In the genomic region with DNA sequence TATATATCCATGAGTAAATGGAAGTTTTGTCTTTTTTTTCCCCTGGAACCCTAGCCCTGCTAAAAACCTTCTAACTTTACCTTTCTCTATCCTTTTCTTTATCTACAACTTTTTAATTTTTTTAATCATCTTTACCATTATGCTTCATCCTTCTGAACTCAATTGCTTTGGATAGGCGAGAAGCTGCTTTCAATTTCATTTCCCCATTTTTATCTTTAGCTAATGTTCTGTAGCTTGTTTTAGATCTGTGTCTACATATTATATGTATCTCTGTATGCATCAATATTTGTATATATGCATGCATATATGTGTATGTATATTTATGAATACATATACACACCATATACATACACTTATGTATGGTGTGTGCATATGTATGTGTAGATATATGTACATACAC, we compare ENCODE assay signal across 11 cellular contexts. TPM values are rescaled to one million over a fixed set of nuclear protein-coding genes. Genes with fewer than 3 reads are reported as not detected.
DNase-seq lines count a peak whose midpoint lies in the region; ATAC-seq and TF ChIP-seq lines count a peak whose summit lies in the region.
"Had no signal": no experiment of that assay in that cellular context is flagged by ENCODE, and none has a peak within 500 bp of the region (broad histone marks: within the 10 kb centered on the region; RNA-seq: fewer than 3 reads in every experiment).

No MANE protein-coding gene starts in this region.

- DNase-seq in activated CD8-positive, alpha-beta memory T cell treated with anti-CD3 and anti-CD28 coated beads, Interleukin-2, amount 10 ng/mL, durations not matched to agents 7 days and 5 days, result no peak
- no peak for DNase-seq in activated CD8-positive, alpha-beta memory T cell treated with anti-CD3 and anti-CD28 coated beads, Interleukin-2, amount 50 U/mL, for 4 hours
- DNase-seq in NOMO-1 treated with dmso at 0.1 percent for 144 hours (lab: John Stamatoyannopoulos, UW; ENCODE audit: unreplicated experiment) (peak; percentile 14), heart left ventricle (no peak), coronary artery (ENCODE audit: low spot score) (no peak), NCI-H226 (no peak)
- no peak for DNase-seq in natural killer cell treated with Interleukin-12 subunit alpha and Interleukin-12 subunit beta and Interleukin-15 and Interleukin-18, amount 100 ng/mL, for 72 hours (ENCODE audit: low spot score)
- DNase-seq: H9; stimulated activated naive CD4-positive, alpha-beta T cell treated with Interleukin-2 at 50 U/mL for 16 hours had no signal

- H3K9me3 ChIP-seq in heart left ventricle, result no peaks in the 10 kb centered on the region

- no peak overlapping the region for H3K4me3 ChIP-seq in heart left ventricle
- no peak overlapping the region for H3K4me3 ChIP-seq in coronary artery

- CTCF ChIA-PET in activated CD8-positive, alpha-beta memory T cell treated with anti-CD3 and anti-CD28 coated beads, Interleukin-2, amount 10 ng/mL, durations not matched to agents 7 days and 5 days (lab: Charles Lee), result interaction anchor here (1.3 to 1.9 kb wide), 2 partner anchors 10 to 176 kb away, joined by 3 to 6 read pairs; no protein-coding TSS in a partner anchor

- peaks cover 79% of the 10 kb centered on the region for H3K36me3 Mint-ChIP-seq in activated CD8-positive, alpha-beta memory T cell treated with anti-CD3 and anti-CD28 coated beads, Interleukin-2, amount 10 ng/mL, durations not matched to agents 7 days and 5 days
- peaks cover 56% of the 10 kb centered on the region for H3K36me3 Mint-ChIP-seq in natural killer cell treated with Interleukin-12 subunit alpha and Interleukin-12 subunit beta and Interleukin-15 and Interleukin-18, amount 100 ng/mL, for 72 hours

- no peaks in the 10 kb centered on the region for H3K27me3 Mint-ChIP-seq in activated CD8-positive, alpha-beta memory T cell treated with anti-CD3 and anti-CD28 coated beads, Interleukin-2, amount 10 ng/mL, durations not matched to agents 7 days and 5 days
- H3K27me3 Mint-ChIP-seq in natural killer cell treated with Interleukin-12 subunit alpha and Interleukin-12 subunit beta and Interleukin-15 and Interleukin-18, amount 100 ng/mL, for 72 hours, result no peaks in the 10 kb centered on the region

- peak overlapping the region; percentile 6 for H3K4me3 Mint-ChIP-seq in activated CD8-positive, alpha-beta memory T cell treated with anti-CD3 and anti-CD28 coated beads, Interleukin-2, amount 10 ng/mL, durations not matched to agents 7 days and 5 days
- H3K4me3 Mint-ChIP-seq in natural killer cell treated with Interleukin-12 subunit alpha and Interleukin-12 subunit beta and Interleukin-15 and Interleukin-18, amount 100 ng/mL, for 72 hours, result peak overlapping the region; percentile 59
- H3K4me3 Mint-ChIP-seq: H9 had no signal

- no peak for TF ChIP-seq POLR2A in heart left ventricle (IDR thresholded peaks at IDR 0.05)

- peak; percentile 13 for ATAC-seq in activated CD8-positive, alpha-beta memory T cell treated with anti-CD3 and anti-CD28 coated beads, Interleukin-2, amount 10 ng/mL, durations not matched to agents 7 days and 5 days
- ATAC-seq in HG02571 (IDR thresholded peaks at IDR 0.05; ENCODE audit: unreplicated experiment) (peak; percentile 68), heart left ventricle (no peak)
- ATAC-seq in natural killer cell treated with Interleukin-12 subunit alpha and Interleukin-12 subunit beta and Interleukin-15 and Interleukin-18, amount 100 ng/mL, for 72 hours, result no peak
- ATAC-seq: esophagus mucosa had no signal

- H3K9me3 Mint-ChIP-seq in activated CD8-positive, alpha-beta memory T cell treated with anti-CD3 and anti-CD28 coated beads, Interleukin-2, amount 10 ng/mL, durations not matched to agents 7 days and 5 days (ENCODE audit: low read depth), result no peaks in the 10 kb centered on the region
- no peaks in the 10 kb centered on the region for H3K9me3 Mint-ChIP-seq in natural killer cell treated with Interleukin-12 subunit alpha and Interleukin-12 subunit beta and Interleukin-15 and Interleukin-18, amount 100 ng/mL, for 72 hours
- H3K9me3 Mint-ChIP-seq: H9 had no signal

- H3K36me3 ChIP-seq in heart left ventricle, result peaks cover 0 to 38% (median 0%) of the 10 kb centered on the region in 9 donors

- peaks cover 0 to 17% (median 0%) of the 10 kb centered on the region in 9 donors for H3K27me3 ChIP-seq in heart left ventricle

- TF ChIP-seq CTCF in heart left ventricle (IDR thresholded peaks at IDR 0.05), result no peak
- TF ChIP-seq CTCF in coronary artery (IDR thresholded peaks at IDR 0.05), result no peak

- H3K4me1 ChIP-seq in heart left ventricle, result peaks cover 0 to 50% (median 0%) of the 10 kb centered on the region in 12 donors

- peaks cover 80% of the 10 kb centered on the region for H3K4me1 Mint-ChIP-seq in activated CD8-positive, alpha-beta memory T cell treated with anti-CD3 and anti-CD28 coated beads, Interleukin-2, amount 10 ng/mL, durations not matched to agents 7 days and 5 days
- peaks cover 52 to 57% of the 10 kb centered on the region in 2 donors for H3K4me1 Mint-ChIP-seq in natural killer cell treated with Interleukin-12 subunit alpha and Interleukin-12 subunit beta and Interleukin-15 and Interleukin-18, amount 100 ng/mL, for 72 hours (ENCODE audit: low read depth in 2 of 2)

- peak overlapping the region; percentile 55 for H3K27ac Mint-ChIP-seq in activated CD8-positive, alpha-beta memory T cell treated with anti-CD3 and anti-CD28 coated beads, Interleukin-2, amount 10 ng/mL, durations not matched to agents 7 days and 5 days
- peak overlapping the region; percentile 70 to 87 for H3K27ac Mint-ChIP-seq in natural killer cell treated with Interleukin-12 subunit alpha and Interleukin-12 subunit beta and Interleukin-15 and Interleukin-18, amount 100 ng/mL, for 72 hours
- H3K27ac Mint-ChIP-seq: H9 had no signal

- 83 to 95% (median 86%) methylated on average over 1 of the region's 1 CpG for WGBS in heart left ventricle, 4 donors

- H3K27ac ChIP-seq in heart left ventricle (peak overlapping the region in 1 of 12 donors; percentile 30), coronary artery (no peak overlapping the region)

- intact Hi-C loops in heart left ventricle (cut with DNase I), result no loop called here

RNA-seq across cellular contexts. Expression of gene PTPRC, which starts 57.4 kb away (rescaled TPM):
- total RNA-seq in activated CD8-positive, alpha-beta memory T cell treated with anti-CD3 and anti-CD28 coated beads, Interleukin-2, amount 10 ng/mL, durations not matched to agents 7 days and 5 days, result 100 to 1,000 TPM; 556 to 674 TPM
- total RNA-seq in natural killer cell treated with Interleukin-12 subunit alpha and Interleukin-12 subunit beta and Interleukin-15 and Interleukin-18, amount 100 ng/mL, for 72 hours, result 100 to 1,000 TPM; 334 to 761 TPM
- 10 to 100 TPM in 2 of 9 donors, 1 to 10 TPM in 7; 3.4 to 99.3 (median 5.2) TPM for total RNA-seq in heart left ventricle
- 1 to 10 TPM in 1 of 2 donors, under 1 TPM in 1; 0.65 to 2.6 TPM for polyA plus RNA-seq in heart left ventricle
- total RNA-seq: H9 had no signal

Comparison
In these comparisons a context has a peak if more than half of its experiments do, and no peak if none do; other contexts are left out.
1. ATAC-seq: peak in activated CD8-positive, alpha-beta memory T cell treated with anti-CD3 and anti-CD28 coated beads, Interleukin-2, amount 10 ng/mL, durations not matched to agents 7 days and 5 days (single experiment) and HG02571 (single experiment); none in natural killer cell treated with Interleukin-12 subunit alpha and Interleukin-12 subunit beta and Interleukin-15 and Interleukin-18, amount 100 ng/mL, for 72 hours (0 of 2) and heart left ventricle (0 of 4).